1 cellular context compared by ENCODE assay signal in the genomic region with DNA sequence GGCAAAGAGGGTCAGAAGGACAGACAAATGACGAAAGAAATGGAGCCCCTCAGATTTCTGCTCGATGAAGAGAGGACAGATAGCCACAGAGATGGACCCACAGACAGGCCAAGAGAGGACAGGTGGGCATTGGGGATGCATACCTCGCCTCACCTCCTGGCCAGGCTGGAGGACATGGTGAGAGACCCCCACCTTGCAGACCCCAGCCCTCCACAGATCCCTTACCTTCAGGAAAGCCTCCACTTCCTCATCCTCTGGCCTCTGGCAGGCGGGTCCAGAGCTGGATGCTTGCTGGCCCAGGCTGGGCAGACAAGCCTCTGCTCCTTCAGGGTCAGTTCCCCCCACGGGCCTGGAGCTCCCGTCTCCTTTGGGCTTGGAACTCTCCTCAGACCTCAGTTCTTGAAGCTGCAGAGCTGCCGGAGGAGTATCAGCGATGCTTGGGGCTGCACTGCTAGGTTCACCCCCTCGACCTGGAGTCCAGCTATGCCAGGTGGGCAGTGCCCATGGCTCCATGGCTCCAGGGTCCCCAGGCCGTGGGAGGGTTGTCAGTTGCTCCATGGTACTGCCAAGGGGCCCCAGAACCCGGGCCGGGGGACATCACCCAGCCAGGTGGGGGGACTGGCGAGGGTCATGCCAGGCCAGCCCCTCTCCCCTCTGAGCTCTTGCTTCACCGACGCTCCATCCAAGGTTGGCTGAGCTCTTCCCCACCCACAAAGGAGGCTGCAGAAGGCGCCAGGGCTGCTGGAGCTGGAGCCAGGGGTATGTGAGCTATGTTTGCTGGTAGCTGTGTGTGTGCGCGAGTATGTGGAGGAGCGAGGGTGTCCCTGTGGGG.
TF ChIP-seq lines count a peak whose summit lies in the region.

No MANE protein-coding gene starts in this region.

TF ChIP-seq in K562, 482 proteins besides CTCF, POLR2A, EP300 and RAD21 (continued from another document and continues in another):
- TF ChIP-seq, protein P1, sequence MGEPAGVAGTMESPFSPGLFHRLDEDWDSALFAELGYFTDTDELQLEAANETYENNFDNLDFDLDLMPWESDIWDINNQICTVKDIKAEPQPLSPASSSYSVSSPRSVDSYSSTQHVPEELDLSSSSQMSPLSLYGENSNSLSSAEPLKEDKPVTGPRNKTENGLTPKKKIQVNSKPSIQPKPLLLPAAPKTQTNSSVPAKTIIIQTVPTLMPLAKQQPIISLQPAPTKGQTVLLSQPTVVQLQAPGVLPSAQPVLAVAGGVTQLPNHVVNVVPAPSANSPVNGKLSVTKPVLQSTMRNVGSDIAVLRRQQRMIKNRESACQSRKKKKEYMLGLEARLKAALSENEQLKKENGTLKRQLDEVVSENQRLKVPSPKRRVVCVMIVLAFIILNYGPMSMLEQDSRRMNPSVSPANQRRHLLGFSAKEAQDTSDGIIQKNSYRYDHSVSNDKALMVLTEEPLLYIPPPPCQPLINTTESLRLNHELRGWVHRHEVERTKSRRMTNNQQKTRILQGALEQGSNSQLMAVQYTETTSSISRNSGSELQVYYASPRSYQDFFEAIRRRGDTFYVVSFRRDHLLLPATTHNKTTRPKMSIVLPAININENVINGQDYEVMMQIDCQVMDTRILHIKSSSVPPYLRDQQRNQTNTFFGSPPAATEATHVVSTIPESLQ (CRISPR knock-in tag; IDR thresholded peaks at IDR 0.05): no peak
- TF ChIP-seq, protein P2, sequence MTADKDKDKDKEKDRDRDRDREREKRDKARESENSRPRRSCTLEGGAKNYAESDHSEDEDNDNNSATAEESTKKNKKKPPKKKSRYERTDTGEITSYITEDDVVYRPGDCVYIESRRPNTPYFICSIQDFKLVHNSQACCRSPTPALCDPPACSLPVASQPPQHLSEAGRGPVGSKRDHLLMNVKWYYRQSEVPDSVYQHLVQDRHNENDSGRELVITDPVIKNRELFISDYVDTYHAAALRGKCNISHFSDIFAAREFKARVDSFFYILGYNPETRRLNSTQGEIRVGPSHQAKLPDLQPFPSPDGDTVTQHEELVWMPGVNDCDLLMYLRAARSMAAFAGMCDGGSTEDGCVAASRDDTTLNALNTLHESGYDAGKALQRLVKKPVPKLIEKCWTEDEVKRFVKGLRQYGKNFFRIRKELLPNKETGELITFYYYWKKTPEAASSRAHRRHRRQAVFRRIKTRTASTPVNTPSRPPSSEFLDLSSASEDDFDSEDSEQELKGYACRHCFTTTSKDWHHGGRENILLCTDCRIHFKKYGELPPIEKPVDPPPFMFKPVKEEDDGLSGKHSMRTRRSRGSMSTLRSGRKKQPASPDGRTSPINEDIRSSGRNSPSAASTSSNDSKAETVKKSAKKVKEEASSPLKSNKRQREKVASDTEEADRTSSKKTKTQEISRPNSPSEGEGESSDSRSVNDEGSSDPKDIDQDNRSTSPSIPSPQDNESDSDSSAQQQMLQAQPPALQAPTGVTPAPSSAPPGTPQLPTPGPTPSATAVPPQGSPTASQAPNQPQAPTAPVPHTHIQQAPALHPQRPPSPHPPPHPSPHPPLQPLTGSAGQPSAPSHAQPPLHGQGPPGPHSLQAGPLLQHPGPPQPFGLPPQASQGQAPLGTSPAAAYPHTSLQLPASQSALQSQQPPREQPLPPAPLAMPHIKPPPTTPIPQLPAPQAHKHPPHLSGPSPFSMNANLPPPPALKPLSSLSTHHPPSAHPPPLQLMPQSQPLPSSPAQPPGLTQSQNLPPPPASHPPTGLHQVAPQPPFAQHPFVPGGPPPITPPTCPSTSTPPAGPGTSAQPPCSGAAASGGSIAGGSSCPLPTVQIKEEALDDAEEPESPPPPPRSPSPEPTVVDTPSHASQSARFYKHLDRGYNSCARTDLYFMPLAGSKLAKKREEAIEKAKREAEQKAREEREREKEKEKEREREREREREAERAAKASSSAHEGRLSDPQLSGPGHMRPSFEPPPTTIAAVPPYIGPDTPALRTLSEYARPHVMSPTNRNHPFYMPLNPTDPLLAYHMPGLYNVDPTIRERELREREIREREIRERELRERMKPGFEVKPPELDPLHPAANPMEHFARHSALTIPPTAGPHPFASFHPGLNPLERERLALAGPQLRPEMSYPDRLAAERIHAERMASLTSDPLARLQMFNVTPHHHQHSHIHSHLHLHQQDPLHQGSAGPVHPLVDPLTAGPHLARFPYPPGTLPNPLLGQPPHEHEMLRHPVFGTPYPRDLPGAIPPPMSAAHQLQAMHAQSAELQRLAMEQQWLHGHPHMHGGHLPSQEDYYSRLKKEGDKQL (CRISPR knock-in tag; IDR thresholded peaks at IDR 0.05; ENCODE audit: borderline replicate concordance): 0 out of 2 replicates have a peak, but pooled peaks have one; percentile 49
- TF ChIP-seq PTBP1 (IDR thresholded peaks at IDR 0.05; ENCODE audit: low read depth, low read length) (0 out of 2 replicates have a peak, but pooled peaks have one; percentile 36), ZFP30 (CRISPR knock-in tag; IDR thresholded peaks at IDR 0.05; ENCODE audit: borderline replicate concordance) (no peak), ERF (CRISPR knock-in tag; IDR thresholded peaks at IDR 0.05) (0 out of 2 replicates have a peak, but pooled peaks have one; percentile 28), NRF1 (conservative IDR thresholded peaks at IDR 0.05 in 1 of 2, IDR thresholded peaks at IDR 0.05 in 1 of 2) (no peak), ZNF274 (IDR thresholded peaks at IDR 0.05; ENCODE audit: borderline replicate concordance, low read depth, low read length) (no peak; the same call in 1 of the 2 replicates), SIRT6 (IDR thresholded peaks at IDR 0.05; ENCODE audit: low read depth, low read length) (peak; percentile 84), TBL1XR1 (IDR thresholded peaks at IDR 0.05; ENCODE audit: low read length in 2 of 2) (peak in 1 of 2 experiments; percentile 65; a peak in 1 of 4 replicates), CCNT2 (IDR thresholded peaks at IDR 0.05; ENCODE audit: borderline replicate concordance, extremely low read depth, insufficient read length, low read depth, low read length) (peak; percentile 16), PHF8 (IDR thresholded peaks at IDR 0.05; ENCODE audit: borderline replicate concordance, low read length) (no peak), FOXK1 (CRISPR knock-in tag; IDR thresholded peaks at IDR 0.05; ENCODE audit: borderline replicate concordance) (no peak; the same call in 1 of the 2 replicates), ZNF143 (CRISPR knock-in tag; IDR thresholded peaks at IDR 0.05) (no peak), ZC3H8 (IDR thresholded peaks at IDR 0.05) (no peak), SAFB2 (IDR thresholded peaks at IDR 0.05; ENCODE audit: borderline replicate concordance, low read depth, low read length, severe bottlenecking) (no peak), PHTF2 (CRISPR knock-in tag; IDR thresholded peaks at IDR 0.05) (no peak), RBM34 (IDR thresholded peaks at IDR 0.05; ENCODE audit: borderline replicate concordance, insufficient read depth, low read length) (no peak), SMARCB1 (IDR thresholded peaks at IDR 0.05; ENCODE audit: insufficient read length, low read depth) (no peak), KDM2B (CRISPR knock-in tag; IDR thresholded peaks at IDR 0.05) (no peak), NFATC3 (IDR thresholded peaks at IDR 0.05) (no peak), TCFL5 (CRISPR knock-in tag; conservative IDR thresholded peaks at IDR 0.05) (no peak), PCBP1 (IDR thresholded peaks at IDR 0.05; ENCODE audit: low read depth, low read length, poor library complexity, severe bottlenecking) (no peak), RAD51 (IDR thresholded peaks at IDR 0.05; ENCODE audit: borderline replicate concordance, low read depth) (no peak)
- TF ChIP-seq, protein P3, sequence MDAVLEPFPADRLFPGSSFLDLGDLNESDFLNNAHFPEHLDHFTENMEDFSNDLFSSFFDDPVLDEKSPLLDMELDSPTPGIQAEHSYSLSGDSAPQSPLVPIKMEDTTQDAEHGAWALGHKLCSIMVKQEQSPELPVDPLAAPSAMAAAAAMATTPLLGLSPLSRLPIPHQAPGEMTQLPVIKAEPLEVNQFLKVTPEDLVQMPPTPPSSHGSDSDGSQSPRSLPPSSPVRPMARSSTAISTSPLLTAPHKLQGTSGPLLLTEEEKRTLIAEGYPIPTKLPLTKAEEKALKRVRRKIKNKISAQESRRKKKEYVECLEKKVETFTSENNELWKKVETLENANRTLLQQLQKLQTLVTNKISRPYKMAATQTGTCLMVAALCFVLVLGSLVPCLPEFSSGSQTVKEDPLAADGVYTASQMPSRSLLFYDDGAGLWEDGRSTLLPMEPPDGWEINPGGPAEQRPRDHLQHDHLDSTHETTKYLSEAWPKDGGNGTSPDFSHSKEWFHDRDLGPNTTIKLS (IDR thresholded peaks at IDR 0.05; ENCODE audit: borderline replicate concordance, low read depth): no peak
- TF ChIP-seq, protein P4, sequence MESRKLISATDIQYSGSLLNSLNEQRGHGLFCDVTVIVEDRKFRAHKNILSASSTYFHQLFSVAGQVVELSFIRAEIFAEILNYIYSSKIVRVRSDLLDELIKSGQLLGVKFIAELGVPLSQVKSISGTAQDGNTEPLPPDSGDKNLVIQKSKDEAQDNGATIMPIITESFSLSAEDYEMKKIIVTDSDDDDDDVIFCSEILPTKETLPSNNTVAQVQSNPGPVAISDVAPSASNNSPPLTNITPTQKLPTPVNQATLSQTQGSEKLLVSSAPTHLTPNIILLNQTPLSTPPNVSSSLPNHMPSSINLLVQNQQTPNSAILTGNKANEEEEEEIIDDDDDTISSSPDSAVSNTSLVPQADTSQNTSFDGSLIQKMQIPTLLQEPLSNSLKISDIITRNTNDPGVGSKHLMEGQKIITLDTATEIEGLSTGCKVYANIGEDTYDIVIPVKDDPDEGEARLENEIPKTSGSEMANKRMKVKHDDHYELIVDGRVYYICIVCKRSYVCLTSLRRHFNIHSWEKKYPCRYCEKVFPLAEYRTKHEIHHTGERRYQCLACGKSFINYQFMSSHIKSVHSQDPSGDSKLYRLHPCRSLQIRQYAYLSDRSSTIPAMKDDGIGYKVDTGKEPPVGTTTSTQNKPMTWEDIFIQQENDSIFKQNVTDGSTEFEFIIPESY (CRISPR knock-in tag; IDR thresholded peaks at IDR 0.05): peak; percentile 68; the same call in 1 of the 2 replicates
- TF ChIP-seq, protein P5, sequence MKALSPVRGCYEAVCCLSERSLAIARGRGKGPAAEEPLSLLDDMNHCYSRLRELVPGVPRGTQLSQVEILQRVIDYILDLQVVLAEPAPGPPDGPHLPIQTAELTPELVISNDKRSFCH (CRISPR knock-in tag; IDR thresholded peaks at IDR 0.05): no peak
- TF ChIP-seq, protein P5 (tag; IDR thresholded peaks at IDR 0.05): 0 out of 2 replicates have a peak, but pooled peaks have one; percentile 10
- TF ChIP-seq, protein P6, sequence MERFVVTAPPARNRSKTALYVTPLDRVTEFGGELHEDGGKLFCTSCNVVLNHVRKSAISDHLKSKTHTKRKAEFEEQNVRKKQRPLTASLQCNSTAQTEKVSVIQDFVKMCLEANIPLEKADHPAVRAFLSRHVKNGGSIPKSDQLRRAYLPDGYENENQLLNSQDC (CRISPR knock-in tag; IDR thresholded peaks at IDR 0.05): no peak
- TF ChIP-seq, protein P7, sequence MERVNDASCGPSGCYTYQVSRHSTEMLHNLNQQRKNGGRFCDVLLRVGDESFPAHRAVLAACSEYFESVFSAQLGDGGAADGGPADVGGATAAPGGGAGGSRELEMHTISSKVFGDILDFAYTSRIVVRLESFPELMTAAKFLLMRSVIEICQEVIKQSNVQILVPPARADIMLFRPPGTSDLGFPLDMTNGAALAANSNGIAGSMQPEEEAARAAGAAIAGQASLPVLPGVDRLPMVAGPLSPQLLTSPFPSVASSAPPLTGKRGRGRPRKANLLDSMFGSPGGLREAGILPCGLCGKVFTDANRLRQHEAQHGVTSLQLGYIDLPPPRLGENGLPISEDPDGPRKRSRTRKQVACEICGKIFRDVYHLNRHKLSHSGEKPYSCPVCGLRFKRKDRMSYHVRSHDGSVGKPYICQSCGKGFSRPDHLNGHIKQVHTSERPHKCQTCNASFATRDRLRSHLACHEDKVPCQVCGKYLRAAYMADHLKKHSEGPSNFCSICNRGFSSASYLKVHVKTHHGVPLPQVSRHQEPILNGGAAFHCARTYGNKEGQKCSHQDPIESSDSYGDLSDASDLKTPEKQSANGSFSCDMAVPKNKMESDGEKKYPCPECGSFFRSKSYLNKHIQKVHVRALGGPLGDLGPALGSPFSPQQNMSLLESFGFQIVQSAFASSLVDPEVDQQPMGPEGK (CRISPR knock-in tag; IDR thresholded peaks at IDR 0.05; ENCODE audit: borderline replicate concordance): no peak
- TF ChIP-seq, protein P8, sequence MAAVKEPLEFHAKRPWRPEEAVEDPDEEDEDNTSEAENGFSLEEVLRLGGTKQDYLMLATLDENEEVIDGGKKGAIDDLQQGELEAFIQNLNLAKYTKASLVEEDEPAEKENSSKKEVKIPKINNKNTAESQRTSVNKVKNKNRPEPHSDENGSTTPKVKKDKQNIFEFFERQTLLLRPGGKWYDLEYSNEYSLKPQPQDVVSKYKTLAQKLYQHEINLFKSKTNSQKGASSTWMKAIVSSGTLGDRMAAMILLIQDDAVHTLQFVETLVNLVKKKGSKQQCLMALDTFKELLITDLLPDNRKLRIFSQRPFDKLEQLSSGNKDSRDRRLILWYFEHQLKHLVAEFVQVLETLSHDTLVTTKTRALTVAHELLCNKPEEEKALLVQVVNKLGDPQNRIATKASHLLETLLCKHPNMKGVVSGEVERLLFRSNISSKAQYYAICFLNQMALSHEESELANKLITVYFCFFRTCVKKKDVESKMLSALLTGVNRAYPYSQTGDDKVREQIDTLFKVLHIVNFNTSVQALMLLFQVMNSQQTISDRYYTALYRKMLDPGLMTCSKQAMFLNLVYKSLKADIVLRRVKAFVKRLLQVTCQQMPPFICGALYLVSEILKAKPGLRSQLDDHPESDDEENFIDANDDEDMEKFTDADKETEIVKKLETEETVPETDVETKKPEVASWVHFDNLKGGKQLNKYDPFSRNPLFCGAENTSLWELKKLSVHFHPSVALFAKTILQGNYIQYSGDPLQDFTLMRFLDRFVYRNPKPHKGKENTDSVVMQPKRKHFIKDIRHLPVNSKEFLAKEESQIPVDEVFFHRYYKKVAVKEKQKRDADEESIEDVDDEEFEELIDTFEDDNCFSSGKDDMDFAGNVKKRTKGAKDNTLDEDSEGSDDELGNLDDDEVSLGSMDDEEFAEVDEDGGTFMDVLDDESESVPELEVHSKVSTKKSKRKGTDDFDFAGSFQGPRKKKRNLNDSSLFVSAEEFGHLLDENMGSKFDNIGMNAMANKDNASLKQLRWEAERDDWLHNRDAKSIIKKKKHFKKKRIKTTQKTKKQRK (IDR thresholded peaks at IDR 0.05; ENCODE audit: borderline replicate concordance, low read depth, low read length): no peak
- TF ChIP-seq, protein P9, sequence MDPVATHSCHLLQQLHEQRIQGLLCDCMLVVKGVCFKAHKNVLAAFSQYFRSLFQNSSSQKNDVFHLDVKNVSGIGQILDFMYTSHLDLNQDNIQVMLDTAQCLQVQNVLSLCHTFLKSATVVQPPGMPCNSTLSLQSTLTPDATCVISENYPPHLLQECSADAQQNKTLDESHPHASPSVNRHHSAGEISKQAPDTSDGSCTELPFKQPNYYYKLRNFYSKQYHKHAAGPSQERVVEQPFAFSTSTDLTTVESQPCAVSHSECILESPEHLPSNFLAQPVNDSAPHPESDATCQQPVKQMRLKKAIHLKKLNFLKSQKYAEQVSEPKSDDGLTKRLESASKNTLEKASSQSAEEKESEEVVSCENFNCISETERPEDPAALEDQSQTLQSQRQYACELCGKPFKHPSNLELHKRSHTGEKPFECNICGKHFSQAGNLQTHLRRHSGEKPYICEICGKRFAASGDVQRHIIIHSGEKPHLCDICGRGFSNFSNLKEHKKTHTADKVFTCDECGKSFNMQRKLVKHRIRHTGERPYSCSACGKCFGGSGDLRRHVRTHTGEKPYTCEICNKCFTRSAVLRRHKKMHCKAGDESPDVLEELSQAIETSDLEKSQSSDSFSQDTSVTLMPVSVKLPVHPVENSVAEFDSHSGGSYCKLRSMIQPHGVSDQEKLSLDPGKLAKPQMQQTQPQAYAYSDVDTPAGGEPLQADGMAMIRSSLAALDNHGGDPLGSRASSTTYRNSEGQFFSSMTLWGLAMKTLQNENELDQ (CRISPR knock-in tag; IDR thresholded peaks at IDR 0.05; ENCODE audit: borderline replicate concordance): no peak
